1 cellular context compared by ENCODE assay signal in the genomic region with DNA sequence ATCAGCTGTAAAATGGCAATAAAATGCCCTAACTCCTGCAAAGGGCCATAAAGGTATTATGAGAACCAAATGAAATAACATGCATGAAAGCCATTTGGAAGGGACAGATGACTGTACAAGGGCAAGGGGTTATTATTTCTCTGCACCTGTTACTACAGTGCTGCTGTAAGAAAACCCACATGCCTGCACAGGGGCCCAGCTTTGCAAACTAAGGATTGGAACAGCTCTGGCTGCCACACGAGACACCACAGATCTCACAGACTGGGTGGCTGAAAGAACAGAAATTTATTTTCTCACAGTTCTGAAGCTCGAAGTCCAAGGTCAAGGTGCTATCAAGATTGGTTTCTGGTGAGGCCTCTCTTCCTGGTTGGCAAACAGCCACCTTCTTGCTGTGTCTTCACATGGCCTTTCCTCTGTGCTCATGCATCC.
TF ChIP-seq lines count a peak whose summit lies in the region.

No MANE protein-coding gene starts in this region.

TF ChIP-seq in GM12878, 131 proteins besides CTCF, POLR2A, EP300 and RAD21 (continued from another document):
- TF ChIP-seq, protein P1, sequence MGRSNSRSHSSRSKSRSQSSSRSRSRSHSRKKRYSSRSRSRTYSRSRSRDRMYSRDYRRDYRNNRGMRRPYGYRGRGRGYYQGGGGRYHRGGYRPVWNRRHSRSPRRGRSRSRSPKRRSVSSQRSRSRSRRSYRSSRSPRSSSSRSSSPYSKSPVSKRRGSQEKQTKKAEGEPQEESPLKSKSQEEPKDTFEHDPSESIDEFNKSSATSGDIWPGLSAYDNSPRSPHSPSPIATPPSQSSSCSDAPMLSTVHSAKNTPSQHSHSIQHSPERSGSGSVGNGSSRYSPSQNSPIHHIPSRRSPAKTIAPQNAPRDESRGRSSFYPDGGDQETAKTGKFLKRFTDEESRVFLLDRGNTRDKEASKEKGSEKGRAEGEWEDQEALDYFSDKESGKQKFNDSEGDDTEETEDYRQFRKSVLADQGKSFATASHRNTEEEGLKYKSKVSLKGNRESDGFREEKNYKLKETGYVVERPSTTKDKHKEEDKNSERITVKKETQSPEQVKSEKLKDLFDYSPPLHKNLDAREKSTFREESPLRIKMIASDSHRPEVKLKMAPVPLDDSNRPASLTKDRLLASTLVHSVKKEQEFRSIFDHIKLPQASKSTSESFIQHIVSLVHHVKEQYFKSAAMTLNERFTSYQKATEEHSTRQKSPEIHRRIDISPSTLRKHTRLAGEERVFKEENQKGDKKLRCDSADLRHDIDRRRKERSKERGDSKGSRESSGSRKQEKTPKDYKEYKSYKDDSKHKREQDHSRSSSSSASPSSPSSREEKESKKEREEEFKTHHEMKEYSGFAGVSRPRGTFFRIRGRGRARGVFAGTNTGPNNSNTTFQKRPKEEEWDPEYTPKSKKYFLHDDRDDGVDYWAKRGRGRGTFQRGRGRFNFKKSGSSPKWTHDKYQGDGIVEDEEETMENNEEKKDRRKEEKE (IDR thresholded peaks at IDR 0.05) = no peak
- TF ChIP-seq, protein P2, sequence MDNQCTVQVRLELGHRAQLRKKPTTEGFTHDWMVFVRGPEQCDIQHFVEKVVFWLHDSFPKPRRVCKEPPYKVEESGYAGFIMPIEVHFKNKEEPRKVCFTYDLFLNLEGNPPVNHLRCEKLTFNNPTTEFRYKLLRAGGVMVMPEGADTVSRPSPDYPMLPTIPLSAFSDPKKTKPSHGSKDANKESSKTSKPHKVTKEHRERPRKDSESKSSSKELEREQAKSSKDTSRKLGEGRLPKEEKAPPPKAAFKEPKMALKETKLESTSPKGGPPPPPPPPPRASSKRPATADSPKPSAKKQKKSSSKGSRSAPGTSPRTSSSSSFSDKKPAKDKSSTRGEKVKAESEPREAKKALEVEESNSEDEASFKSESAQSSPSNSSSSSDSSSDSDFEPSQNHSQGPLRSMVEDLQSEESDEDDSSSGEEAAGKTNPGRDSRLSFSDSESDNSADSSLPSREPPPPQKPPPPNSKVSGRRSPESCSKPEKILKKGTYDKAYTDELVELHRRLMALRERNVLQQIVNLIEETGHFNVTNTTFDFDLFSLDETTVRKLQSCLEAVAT (IDR thresholded peaks at IDR 0.05) = no peak
- no peak; the same call in 1 of the 2 replicates for TF ChIP-seq GATAD2B (conservative IDR thresholded peaks at IDR 0.05; ENCODE audit: low read depth)
- TF ChIP-seq, protein P3, sequence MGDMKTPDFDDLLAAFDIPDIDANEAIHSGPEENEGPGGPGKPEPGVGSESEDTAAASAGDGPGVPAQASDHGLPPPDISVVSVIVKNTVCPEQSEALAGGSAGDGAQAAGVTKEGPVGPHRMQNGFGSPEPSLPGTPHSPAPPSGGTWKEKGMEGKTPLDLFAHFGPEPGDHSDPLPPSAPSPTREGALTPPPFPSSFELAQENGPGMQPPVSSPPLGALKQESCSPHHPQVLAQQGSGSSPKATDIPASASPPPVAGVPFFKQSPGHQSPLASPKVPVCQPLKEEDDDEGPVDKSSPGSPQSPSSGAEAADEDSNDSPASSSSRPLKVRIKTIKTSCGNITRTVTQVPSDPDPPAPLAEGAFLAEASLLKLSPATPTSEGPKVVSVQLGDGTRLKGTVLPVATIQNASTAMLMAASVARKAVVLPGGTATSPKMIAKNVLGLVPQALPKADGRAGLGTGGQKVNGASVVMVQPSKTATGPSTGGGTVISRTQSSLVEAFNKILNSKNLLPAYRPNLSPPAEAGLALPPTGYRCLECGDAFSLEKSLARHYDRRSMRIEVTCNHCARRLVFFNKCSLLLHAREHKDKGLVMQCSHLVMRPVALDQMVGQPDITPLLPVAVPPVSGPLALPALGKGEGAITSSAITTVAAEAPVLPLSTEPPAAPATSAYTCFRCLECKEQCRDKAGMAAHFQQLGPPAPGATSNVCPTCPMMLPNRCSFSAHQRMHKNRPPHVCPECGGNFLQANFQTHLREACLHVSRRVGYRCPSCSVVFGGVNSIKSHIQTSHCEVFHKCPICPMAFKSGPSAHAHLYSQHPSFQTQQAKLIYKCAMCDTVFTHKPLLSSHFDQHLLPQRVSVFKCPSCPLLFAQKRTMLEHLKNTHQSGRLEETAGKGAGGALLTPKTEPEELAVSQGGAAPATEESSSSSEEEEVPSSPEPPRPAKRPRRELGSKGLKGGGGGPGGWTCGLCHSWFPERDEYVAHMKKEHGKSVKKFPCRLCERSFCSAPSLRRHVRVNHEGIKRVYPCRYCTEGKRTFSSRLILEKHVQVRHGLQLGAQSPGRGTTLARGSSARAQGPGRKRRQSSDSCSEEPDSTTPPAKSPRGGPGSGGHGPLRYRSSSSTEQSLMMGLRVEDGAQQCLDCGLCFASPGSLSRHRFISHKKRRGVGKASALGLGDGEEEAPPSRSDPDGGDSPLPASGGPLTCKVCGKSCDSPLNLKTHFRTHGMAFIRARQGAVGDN (IDR thresholded peaks at IDR 0.05) = peak; percentile 90
- TF ChIP-seq GABPA (IDR thresholded peaks at IDR 0.05; ENCODE audit: low read depth) = no peak
- no peak for TF ChIP-seq EZH2 (IDR thresholded peaks at IDR 0.05; ENCODE audit: borderline replicate concordance, control insufficient read depth, low read depth, low read length)
- TF ChIP-seq TCF12 (IDR thresholded peaks at IDR 0.05; ENCODE audit: low read depth, low read length) = 0 out of 2 replicates have a peak, but pooled peaks have one; percentile 1
- no peak for TF ChIP-seq TARDBP (IDR thresholded peaks at IDR 0.05; ENCODE audit: borderline replicate concordance)
- no peak for TF ChIP-seq MTA3 (IDR thresholded peaks at IDR 0.05; ENCODE audit: borderline replicate concordance, low read length)
- TF ChIP-seq, protein P4, sequence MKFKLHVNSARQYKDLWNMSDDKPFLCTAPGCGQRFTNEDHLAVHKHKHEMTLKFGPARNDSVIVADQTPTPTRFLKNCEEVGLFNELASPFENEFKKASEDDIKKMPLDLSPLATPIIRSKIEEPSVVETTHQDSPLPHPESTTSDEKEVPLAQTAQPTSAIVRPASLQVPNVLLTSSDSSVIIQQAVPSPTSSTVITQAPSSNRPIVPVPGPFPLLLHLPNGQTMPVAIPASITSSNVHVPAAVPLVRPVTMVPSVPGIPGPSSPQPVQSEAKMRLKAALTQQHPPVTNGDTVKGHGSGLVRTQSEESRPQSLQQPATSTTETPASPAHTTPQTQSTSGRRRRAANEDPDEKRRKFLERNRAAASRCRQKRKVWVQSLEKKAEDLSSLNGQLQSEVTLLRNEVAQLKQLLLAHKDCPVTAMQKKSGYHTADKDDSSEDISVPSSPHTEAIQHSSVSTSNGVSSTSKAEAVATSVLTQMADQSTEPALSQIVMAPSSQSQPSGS (IDR thresholded peaks at IDR 0.05; ENCODE audit: low read length) = no peak
- TF ChIP-seq, protein P5, sequence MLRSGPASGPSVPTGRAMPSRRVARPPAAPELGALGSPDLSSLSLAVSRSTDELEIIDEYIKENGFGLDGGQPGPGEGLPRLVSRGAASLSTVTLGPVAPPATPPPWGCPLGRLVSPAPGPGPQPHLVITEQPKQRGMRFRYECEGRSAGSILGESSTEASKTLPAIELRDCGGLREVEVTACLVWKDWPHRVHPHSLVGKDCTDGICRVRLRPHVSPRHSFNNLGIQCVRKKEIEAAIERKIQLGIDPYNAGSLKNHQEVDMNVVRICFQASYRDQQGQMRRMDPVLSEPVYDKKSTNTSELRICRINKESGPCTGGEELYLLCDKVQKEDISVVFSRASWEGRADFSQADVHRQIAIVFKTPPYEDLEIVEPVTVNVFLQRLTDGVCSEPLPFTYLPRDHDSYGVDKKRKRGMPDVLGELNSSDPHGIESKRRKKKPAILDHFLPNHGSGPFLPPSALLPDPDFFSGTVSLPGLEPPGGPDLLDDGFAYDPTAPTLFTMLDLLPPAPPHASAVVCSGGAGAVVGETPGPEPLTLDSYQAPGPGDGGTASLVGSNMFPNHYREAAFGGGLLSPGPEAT (IDR thresholded peaks at IDR 0.05; ENCODE audit: low read depth) = peak; percentile 57; the same call in 1 of the 2 replicates
- TF ChIP-seq, protein P6, sequence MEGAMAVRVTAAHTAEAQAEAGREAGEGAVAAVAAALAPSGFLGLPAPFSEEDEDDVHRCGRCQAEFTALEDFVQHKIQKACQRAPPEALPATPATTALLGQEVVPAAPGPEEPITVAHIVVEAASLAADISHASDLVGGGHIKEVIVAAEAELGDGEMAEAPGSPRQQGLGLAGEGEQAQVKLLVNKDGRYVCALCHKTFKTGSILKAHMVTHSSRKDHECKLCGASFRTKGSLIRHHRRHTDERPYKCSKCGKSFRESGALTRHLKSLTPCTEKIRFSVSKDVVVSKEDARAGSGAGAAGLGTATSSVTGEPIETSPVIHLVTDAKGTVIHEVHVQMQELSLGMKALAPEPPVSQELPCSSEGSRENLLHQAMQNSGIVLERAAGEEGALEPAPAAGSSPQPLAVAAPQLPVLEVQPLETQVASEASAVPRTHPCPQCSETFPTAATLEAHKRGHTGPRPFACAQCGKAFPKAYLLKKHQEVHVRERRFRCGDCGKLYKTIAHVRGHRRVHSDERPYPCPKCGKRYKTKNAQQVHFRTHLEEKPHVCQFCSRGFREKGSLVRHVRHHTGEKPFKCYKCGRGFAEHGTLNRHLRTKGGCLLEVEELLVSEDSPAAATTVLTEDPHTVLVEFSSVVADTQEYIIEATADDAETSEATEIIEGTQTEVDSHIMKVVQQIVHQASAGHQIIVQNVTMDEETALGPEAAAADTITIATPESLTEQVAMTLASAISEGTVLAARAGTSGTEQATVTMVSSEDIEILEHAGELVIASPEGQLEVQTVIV (IDR thresholded peaks at IDR 0.05; ENCODE audit: borderline replicate concordance, partially characterized antibody) = peak; percentile 46
- TF ChIP-seq, protein P7, sequence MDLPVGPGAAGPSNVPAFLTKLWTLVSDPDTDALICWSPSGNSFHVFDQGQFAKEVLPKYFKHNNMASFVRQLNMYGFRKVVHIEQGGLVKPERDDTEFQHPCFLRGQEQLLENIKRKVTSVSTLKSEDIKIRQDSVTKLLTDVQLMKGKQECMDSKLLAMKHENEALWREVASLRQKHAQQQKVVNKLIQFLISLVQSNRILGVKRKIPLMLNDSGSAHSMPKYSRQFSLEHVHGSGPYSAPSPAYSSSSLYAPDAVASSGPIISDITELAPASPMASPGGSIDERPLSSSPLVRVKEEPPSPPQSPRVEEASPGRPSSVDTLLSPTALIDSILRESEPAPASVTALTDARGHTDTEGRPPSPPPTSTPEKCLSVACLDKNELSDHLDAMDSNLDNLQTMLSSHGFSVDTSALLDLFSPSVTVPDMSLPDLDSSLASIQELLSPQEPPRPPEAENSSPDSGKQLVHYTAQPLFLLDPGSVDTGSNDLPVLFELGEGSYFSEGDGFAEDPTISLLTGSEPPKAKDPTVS (IDR thresholded peaks at IDR 0.05; ENCODE audit: low read depth, low read length) = no peak
- no peak for TF ChIP-seq RELA (IDR thresholded peaks at IDR 0.05; ENCODE audit: borderline replicate concordance, partially characterized antibody)
- peak; percentile 62 for TF ChIP-seq IKZF1 (conservative IDR thresholded peaks at IDR 0.05)
- TF ChIP-seq ATF7 (IDR thresholded peaks at IDR 0.05; ENCODE audit: low read depth) = peak; percentile 26; the same call in 1 of the 2 replicates
- TF ChIP-seq PAX5 (IDR thresholded peaks at IDR 0.05; ENCODE audit: borderline replicate concordance, low read depth, low read length) = no peak
- TF ChIP-seq NR2F1 (conservative IDR thresholded peaks at IDR 0.05) = peak; percentile 94
- no peak for TF ChIP-seq HDAC2 (IDR thresholded peaks at IDR 0.05)
- TF ChIP-seq IKZF2 (IDR thresholded peaks at IDR 0.05) = peak; percentile 57 to 58; a peak in 3 of 4 replicates
- TF ChIP-seq, protein P8, sequence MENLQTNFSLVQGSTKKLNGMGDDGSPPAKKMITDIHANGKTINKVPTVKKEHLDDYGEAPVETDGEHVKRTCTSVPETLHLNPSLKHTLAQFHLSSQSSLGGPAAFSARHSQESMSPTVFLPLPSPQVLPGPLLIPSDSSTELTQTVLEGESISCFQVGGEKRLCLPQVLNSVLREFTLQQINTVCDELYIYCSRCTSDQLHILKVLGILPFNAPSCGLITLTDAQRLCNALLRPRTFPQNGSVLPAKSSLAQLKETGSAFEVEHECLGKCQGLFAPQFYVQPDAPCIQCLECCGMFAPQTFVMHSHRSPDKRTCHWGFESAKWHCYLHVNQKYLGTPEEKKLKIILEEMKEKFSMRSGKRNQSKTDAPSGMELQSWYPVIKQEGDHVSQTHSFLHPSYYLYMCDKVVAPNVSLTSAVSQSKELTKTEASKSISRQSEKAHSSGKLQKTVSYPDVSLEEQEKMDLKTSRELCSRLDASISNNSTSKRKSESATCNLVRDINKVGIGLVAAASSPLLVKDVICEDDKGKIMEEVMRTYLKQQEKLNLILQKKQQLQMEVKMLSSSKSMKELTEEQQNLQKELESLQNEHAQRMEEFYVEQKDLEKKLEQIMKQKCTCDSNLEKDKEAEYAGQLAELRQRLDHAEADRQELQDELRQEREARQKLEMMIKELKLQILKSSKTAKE (IDR thresholded peaks at IDR 0.05; ENCODE audit: low read depth, poor library complexity, severe bottlenecking) = peak; percentile 39
- TF ChIP-seq NFXL1 (IDR thresholded peaks at IDR 0.05; ENCODE audit: borderline replicate concordance) = no peak
TF ChIP-seq in GM12878: peak in this region for 14.
